26 cellular contexts compared by ENCODE assay signal in the genomic region with DNA sequence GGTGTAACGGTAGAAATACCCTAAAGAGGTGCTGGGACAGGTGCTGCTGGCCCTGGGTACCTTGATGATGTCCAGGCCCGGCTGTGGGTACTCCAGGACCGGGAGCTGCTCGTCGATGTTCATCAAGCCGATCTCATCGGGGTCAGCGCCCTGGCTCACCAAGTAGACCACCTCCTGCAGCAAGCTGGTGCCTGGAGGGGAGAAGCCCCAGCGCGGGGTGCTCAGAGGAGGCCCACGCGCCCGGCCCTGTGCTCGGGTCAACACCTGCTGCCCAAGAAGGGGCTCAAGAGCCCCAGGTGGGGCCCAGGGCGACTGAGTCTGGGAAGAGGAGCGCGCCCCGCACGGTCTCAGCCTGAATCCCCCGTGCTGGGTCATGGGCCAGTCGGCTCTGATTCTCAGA. TPM values are rescaled to one million over a fixed set of nuclear protein-coding genes. Genes with fewer than 3 reads are reported as not detected.
"Had no signal": no experiment of that assay in that cellular context is flagged by ENCODE, and none has a peak within 500 bp of the region (broad histone marks: within the 10 kb centered on the region; RNA-seq: fewer than 3 reads in every experiment).

No MANE protein-coding gene starts in this region.

- H3K4me1 Mint-ChIP-seq: IgD-negative memory B cell had no signal

- H3K4me3 Mint-ChIP-seq: IgD-negative memory B cell had no signal

- H3K9me3 Mint-ChIP-seq: IgD-negative memory B cell had no signal

- H3K4me1 ChIP-seq: SJSA1 had no signal

- H3K9me3 ChIP-seq: SJSA1 had no signal

- H3K36me3 Mint-ChIP-seq: IgD-negative memory B cell had no signal

- H3K27ac Mint-ChIP-seq: IgD-negative memory B cell had no signal

- DNase-seq: Kasumi-1, MM.1S, NCI-H1092 treated with DMSO at 0.1 percent for 48 hours, NCI-H1436, NCI-H187, NCI-H2029, NCI-H2081 treated with DMSO at 0.1 percent for 48 hours, NCI-H2171, NCI-H226, NCI-H446, NCI-H510A, NCI-H524 treated with DMSO at 0.1 percent for 48 hours, NCI-H69, NCI-H774, PC-3, SIG-M5 had no signal

- H3K4me3 ChIP-seq: K562, SJSA1, SK-N-MC had no signal

- ATAC-seq: K562, Panc1, PC-3 had no signal

- H3K27ac ChIP-seq: KMS-11, RWPE1, SJSA1, SK-N-MC had no signal

- H3K9ac ChIP-seq: KMS-11 had no signal

- H3K4me2 ChIP-seq: KMS-11 had no signal

- H3K36me3 ChIP-seq: SJSA1 had no signal

RNA-seq across cellular contexts. Expression of a gene that starts 20.6 kb away (rescaled TPM):
- total RNA-seq: M059J, OCI-LY7, PC-3, SJSA1 had no signal

RNA-seq across cellular contexts. Expression of a gene that starts 29.6 kb away (rescaled TPM):
- total RNA-seq: HT1080, K562 had no signal

RNA-seq across cellular contexts. Expression of a gene that starts 50.1 kb away (rescaled TPM):
- total RNA-seq: HT1080, K562, PC-3, SJSA1 had no signal
